ENCODE assay signal across 10 cellular contexts in genomic region chr1:113975211-113975895, GRCh38. TPM values are rescaled to one million over a fixed set of nuclear protein-coding genes. Genes with fewer than 3 reads are reported as not detected.
DNase-seq lines count a peak whose midpoint lies in the region; ATAC-seq and TF ChIP-seq lines count a peak whose summit lies in the region.
"Had no signal": no experiment of that assay in that cellular context is flagged by ENCODE, and none has a peak within 500 bp of the region (broad histone marks: within the 10 kb centered on the region; RNA-seq: fewer than 3 reads in every experiment).

No MANE protein-coding gene starts in this region.

- H3K4me3 ChIP-seq in SJSA1, result no peak overlapping the region
- H3K4me3 ChIP-seq in gastrocnemius medialis, result no peak overlapping the region
- H3K4me3 ChIP-seq: mucosa of descending colon had no signal

- H3K9me3 ChIP-seq in SJSA1 (replicated peaks) (no peaks in the 10 kb centered on the region), gastrocnemius medialis (no peaks in the 10 kb centered on the region)
- H3K9me3 ChIP-seq: mucosa of descending colon had no signal

- H3K27me3 Mint-ChIP-seq in activated CD8-positive, alpha-beta memory T cell treated with anti-CD3 and anti-CD28 coated beads, Interleukin-2, amount 10 ng/mL, durations not matched to agents 7 days and 5 days, result no peaks in the 10 kb centered on the region

- peaks cover 33% of the 10 kb centered on the region for H3K36me3 Mint-ChIP-seq in activated CD8-positive, alpha-beta memory T cell treated with anti-CD3 and anti-CD28 coated beads, Interleukin-2, amount 10 ng/mL, durations not matched to agents 7 days and 5 days

- no peak for TF ChIP-seq CTCF in gastrocnemius medialis (IDR thresholded peaks at IDR 0.05 in 4 of 5, conservative IDR thresholded peaks at IDR 0.05 in 1 of 5)

- H3K9me3 Mint-ChIP-seq in activated CD8-positive, alpha-beta memory T cell treated with anti-CD3 and anti-CD28 coated beads, Interleukin-2, amount 10 ng/mL, durations not matched to agents 7 days and 5 days (ENCODE audit: low read depth), result no peaks in the 10 kb centered on the region

- peaks cover 46% of the 10 kb centered on the region for H3K4me1 Mint-ChIP-seq in activated CD8-positive, alpha-beta memory T cell treated with anti-CD3 and anti-CD28 coated beads, Interleukin-2, amount 10 ng/mL, durations not matched to agents 7 days and 5 days

- peak; percentile 89 for ATAC-seq in activated CD8-positive, alpha-beta memory T cell treated with anti-CD3 and anti-CD28 coated beads, Interleukin-2, amount 10 ng/mL, durations not matched to agents 7 days and 5 days
- peak; percentile 74 for ATAC-seq in stimulated activated naive CD8-positive, alpha-beta T cell treated with anti-CD3 and anti-CD28 coated beads, Interleukin-15, Interleukin-2, amounts not matched to agents 100 U/mL and 50 U/mL, for 24 hours
- no peak for ATAC-seq in gastrocnemius medialis
- ATAC-seq: mucosa of descending colon had no signal

- H3K27me3 ChIP-seq in SJSA1 (replicated peaks), result no peaks in the 10 kb centered on the region
- H3K27me3 ChIP-seq in gastrocnemius medialis, result no peaks in the 10 kb centered on the region

- H3K36me3 ChIP-seq in SJSA1, result peaks cover 43% of the 10 kb centered on the region
- H3K36me3 ChIP-seq in gastrocnemius medialis, result peaks cover 0 to 36% of the 10 kb centered on the region in 2 donors

- H3K27ac ChIP-seq in SJSA1 (peak overlapping the region; percentile 55), gastrocnemius medialis (peak overlapping the region in 2 of 4 donors; percentile 18 to 58)

- in situ Hi-C loops in gastrocnemius medialis (cut with MboI; ENCODE audit: low sequenced_read_pairs in 4 of 4), result loop anchor here in 2 of 4 donors (5.0 to 25.0 kb wide), 3 partner anchors 112 to 312 kb away; no protein-coding TSS in a partner anchor

- CTCF ChIA-PET in activated CD8-positive, alpha-beta memory T cell treated with anti-CD3 and anti-CD28 coated beads, Interleukin-2, amount 10 ng/mL, durations not matched to agents 7 days and 5 days (lab: Charles Lee), result interaction anchor here (0.5 to 4.6 kb wide), 9 partner anchors 10 to 366 kb away, joined by 3 to 40 read pairs (median 4); no protein-coding TSS in a partner anchor

- no peak for TF ChIP-seq POLR2A in gastrocnemius medialis (IDR thresholded peaks at IDR 0.05)

- H3K4me3 Mint-ChIP-seq in activated CD8-positive, alpha-beta memory T cell treated with anti-CD3 and anti-CD28 coated beads, Interleukin-2, amount 10 ng/mL, durations not matched to agents 7 days and 5 days, result peak overlapping the region; percentile 16

- peak; percentile 69 for DNase-seq in activated CD8-positive, alpha-beta memory T cell treated with anti-CD3 and anti-CD28 coated beads, Interleukin-2, amount 10 ng/mL, durations not matched to agents 7 days and 5 days
- DNase-seq in activated CD8-positive, alpha-beta memory T cell treated with anti-CD3 and anti-CD28 coated beads for 24 hours, result no peak
- peak in 1 of 2 experiments; percentile 75 for DNase-seq in SJSA1 (ENCODE audit: low read depth in 1 of 2, low spot score in 2 of 2)
- DNase-seq in dermis microvascular lymphatic vessel endothelial cell (ENCODE audit: low read depth in 2 of 2), result peak; percentile 69 to 77
- DNase-seq in stimulated activated naive CD8-positive, alpha-beta T cell treated with anti-CD3 and anti-CD28 coated beads, Interleukin-15, Interleukin-2, amounts not matched to agents 100 U/mL and 50 U/mL, for 24 hours, result no peak
- no peak for DNase-seq in anterior cingulate cortex (lab: John Stamatoyannopoulos, UW)
- DNase-seq in gastrocnemius medialis, result no peak
- no peak for DNase-seq in LoVo (ENCODE audit: low spot score)
- DNase-seq: mucosa of descending colon, NCI-H1092 had no signal

- H3K4me1 ChIP-seq in SJSA1 (replicated peaks) (peaks cover 55% of the 10 kb centered on the region), gastrocnemius medialis (peaks cover 32 to 45% of the 10 kb centered on the region in 2 donors)

- intact Hi-C loops in gastrocnemius medialis (cut with DNase I; ENCODE audit: low total_unique reads), result loop anchor here (5.0 kb wide), 1 partner anchor 102 kb away; no protein-coding TSS in a partner anchor

- H3K27ac Mint-ChIP-seq in activated CD8-positive, alpha-beta memory T cell treated with anti-CD3 and anti-CD28 coated beads, Interleukin-2, amount 10 ng/mL, durations not matched to agents 7 days and 5 days, result peak overlapping the region; percentile 79

RNA-seq across cellular contexts. Expression of gene OLFML3, which starts 3.9 kb away (rescaled TPM):
- total RNA-seq in activated CD8-positive, alpha-beta memory T cell treated with anti-CD3 and anti-CD28 coated beads, Interleukin-2, amount 10 ng/mL, durations not matched to agents 7 days and 5 days, result under 1 TPM; 0.26 to 0.29 TPM
- 55.2 and 58.2 TPM in 2 replicates for total RNA-seq in SJSA1 (2014; rRNA removed; shearing (Covaris generic))
- total RNA-seq in dermis microvascular lymphatic vessel endothelial cell, result 7.2 and 14.8 TPM in 2 replicates
- total RNA-seq in gastrocnemius medialis, result 10 to 100 TPM in 3 of 4 donors, 1 to 10 TPM in 1; 5.9 to 17.1 (median 14.0) TPM

RNA-seq across cellular contexts. Expression of gene HIPK1, which starts 46.2 kb away (rescaled TPM):
- total RNA-seq in activated CD8-positive, alpha-beta memory T cell treated with anti-CD3 and anti-CD28 coated beads, Interleukin-2, amount 10 ng/mL, durations not matched to agents 7 days and 5 days, result 10 to 100 TPM; 90.4 to 97.9 TPM
- 28.4 and 42.0 TPM in 2 replicates for total RNA-seq in SJSA1 (2014; rRNA removed; shearing (Covaris generic))
- total RNA-seq in dermis microvascular lymphatic vessel endothelial cell (27.6 and 38.2 TPM in 2 replicates), gastrocnemius medialis (10 to 100 TPM; 54.4 to 67.6 (median 60.0) TPM)

Comparison
In these comparisons a context has a peak if more than half of its experiments do, and no peak if none do; other contexts are left out.
1. DNase-seq: peak in activated CD8-positive, alpha-beta memory T cell treated with anti-CD3 and anti-CD28 coated beads, Interleukin-2, amount 10 ng/mL, durations not matched to agents 7 days and 5 days (single experiment) and dermis microvascular lymphatic vessel endothelial cell (2 of 2); none in activated CD8-positive, alpha-beta memory T cell treated with anti-CD3 and anti-CD28 coated beads for 24 hours (single experiment), stimulated activated naive CD8-positive, alpha-beta T cell treated with anti-CD3 and anti-CD28 coated beads, Interleukin-15, Interleukin-2, amounts not matched to agents 100 U/mL and 50 U/mL, for 24 hours (single experiment), anterior cingulate cortex (0 of 58), gastrocnemius medialis (0 of 2) and LoVo (single experiment).
2. ATAC-seq: peak in activated CD8-positive, alpha-beta memory T cell treated with anti-CD3 and anti-CD28 coated beads, Interleukin-2, amount 10 ng/mL, durations not matched to agents 7 days and 5 days (single experiment) and stimulated activated naive CD8-positive, alpha-beta T cell treated with anti-CD3 and anti-CD28 coated beads, Interleukin-15, Interleukin-2, amounts not matched to agents 100 U/mL and 50 U/mL, for 24 hours (single experiment); none in gastrocnemius medialis (0 of 2).